16 cellular contexts compared by ENCODE assay signal in the genomic region with DNA sequence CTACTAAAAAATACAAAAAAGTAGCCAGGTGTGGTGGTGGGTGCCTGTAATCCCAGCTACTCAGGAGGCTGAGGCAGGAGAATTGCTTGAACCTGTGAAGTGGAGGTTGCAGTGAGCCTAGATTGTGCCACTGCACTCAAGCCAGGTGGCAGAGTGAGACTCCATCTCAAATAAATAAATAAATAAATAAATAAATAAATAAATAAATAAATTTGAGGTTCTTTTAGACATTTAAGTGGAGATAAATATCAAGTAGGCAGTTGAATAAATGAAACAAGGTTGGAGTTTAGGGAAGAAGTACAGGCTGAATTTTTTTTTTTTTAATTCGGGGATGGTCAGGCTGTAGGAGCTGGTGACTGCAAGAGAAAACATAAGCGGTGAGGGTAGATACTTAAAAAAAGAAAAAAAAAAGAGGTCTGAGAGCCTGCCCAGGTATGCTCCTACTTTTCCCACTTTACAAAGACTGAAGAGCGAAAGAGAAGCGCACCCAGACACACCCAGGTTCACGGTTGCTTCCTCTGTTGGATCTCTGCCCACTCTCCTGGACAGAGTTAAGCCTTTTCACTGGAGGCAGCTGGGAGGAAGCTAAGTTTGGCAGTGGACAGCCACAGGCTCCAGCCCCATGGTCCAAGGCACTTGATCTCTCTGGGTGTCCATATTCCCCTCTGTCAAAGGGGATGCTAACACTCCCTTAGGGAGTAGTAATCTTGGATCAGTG.
DNase-seq lines count a peak whose midpoint lies in the region; ATAC-seq and TF ChIP-seq lines count a peak whose summit lies in the region.
"Had no signal": no experiment of that assay in that cellular context is flagged by ENCODE, and none has a peak within 500 bp of the region (broad histone marks: within the 10 kb centered on the region; RNA-seq: fewer than 3 reads in every experiment).

No MANE protein-coding gene starts in this region.

- peak; percentile 27 for ATAC-seq in left lobe of liver
- no peak for ATAC-seq in GM18498 (IDR thresholded peaks at IDR 0.05; ENCODE audit: unreplicated experiment)
- ATAC-seq in HG03095 (IDR thresholded peaks at IDR 0.05; ENCODE audit: unreplicated experiment) = no peak
- ATAC-seq in HG02623 (IDR thresholded peaks at IDR 0.05; ENCODE audit: unreplicated experiment) = no peak
- ATAC-seq: GM12878 had no signal

- TF ChIP-seq CTCF in BE2C (IDR thresholded peaks at IDR 0.05; ENCODE audit: low read depth, low read length) (no peak), ovary (IDR thresholded peaks at IDR 0.05) (no peak)

- peaks cover 75% of the 10 kb centered on the region for H3K4me1 Mint-ChIP-seq in activated T-helper 1 cell treated with anti-CD3 and anti-CD28 coated beads, Interleukin-12 subunit alpha, Interleukin-12 subunit beta, Interleukin-2, Interleukin-4 antibody, amounts not matched to agents 30 ng/mL and 10 ng/mL and 1 ng/mL, durations not matched to agents 14 hours and 24 hours and 36 hours (ENCODE audit: low read depth)

- peak overlapping the region; percentile 68 for H3K27ac Mint-ChIP-seq in activated T-helper 1 cell treated with anti-CD3 and anti-CD28 coated beads, Interleukin-12 subunit alpha, Interleukin-12 subunit beta, Interleukin-2, Interleukin-4 antibody, amounts not matched to agents 30 ng/mL and 10 ng/mL and 1 ng/mL, durations not matched to agents 14 hours and 24 hours and 36 hours
- H3K27ac Mint-ChIP-seq: activated naive CD4-positive, alpha-beta T cell treated with anti-CD3 and anti-CD28 coated beads for 36 hours had no signal

- peaks cover 7% of the 10 kb centered on the region for H3K36me3 Mint-ChIP-seq in activated T-helper 1 cell treated with anti-CD3 and anti-CD28 coated beads, Interleukin-12 subunit alpha, Interleukin-12 subunit beta, Interleukin-2, Interleukin-4 antibody, amounts not matched to agents 30 ng/mL and 10 ng/mL and 1 ng/mL, durations not matched to agents 14 hours and 24 hours and 36 hours (ENCODE audit: low read depth)

- intact Hi-C loops in activated T-helper 1 cell treated with anti-CD3 and anti-CD28 coated beads, Interleukin-12 subunit alpha, Interleukin-12 subunit beta, Interleukin-2, Interleukin-4 antibody, amounts not matched to agents 30 ng/mL and 10 ng/mL and 1 ng/mL, durations not matched to agents 14 hours and 24 hours and 36 hours (cut with micrococcal nuclease) = no loop called here
- intact Hi-C loops in ovary (cut with DNase I) = loop anchor here in 1 of 4 donors (10.0 kb wide), 1 partner anchor 190 kb away; no protein-coding TSS in a partner anchor

- no peaks in the 10 kb centered on the region for H3K9me3 ChIP-seq in BE2C
- H3K9me3 ChIP-seq in ovary = no peaks in the 10 kb centered on the region

- H3K27me3 Mint-ChIP-seq in activated T-helper 1 cell treated with anti-CD3 and anti-CD28 coated beads, Interleukin-12 subunit alpha, Interleukin-12 subunit beta, Interleukin-2, Interleukin-4 antibody, amounts not matched to agents 30 ng/mL and 10 ng/mL and 1 ng/mL, durations not matched to agents 14 hours and 24 hours and 36 hours (ENCODE audit: insufficient read depth) = peaks cover 10% of the 10 kb centered on the region

- H3K4me3 ChIP-seq in BE2C (ENCODE audit: low read depth, low read length) (peak overlapping the region; percentile 44), ovary (no peak overlapping the region)
- H3K4me3 ChIP-seq: GM12878 had no signal

- 53 to 76% (median 61%) methylated on average over 5 of the region's 5 CpGs for WGBS in ovary, 3 donors

- no peaks in the 10 kb centered on the region for H3K4me1 ChIP-seq in BE2C
- no peaks in the 10 kb centered on the region for H3K4me1 ChIP-seq in ovary (ENCODE audit: insufficient read depth)

- no peak for TF ChIP-seq EP300 in ovary (IDR thresholded peaks at IDR 0.05)

- no peak for TF ChIP-seq POLR2A in ovary (IDR thresholded peaks at IDR 0.05)

- H3K9me3 Mint-ChIP-seq in activated T-helper 1 cell treated with anti-CD3 and anti-CD28 coated beads, Interleukin-12 subunit alpha, Interleukin-12 subunit beta, Interleukin-2, Interleukin-4 antibody, amounts not matched to agents 30 ng/mL and 10 ng/mL and 1 ng/mL, durations not matched to agents 14 hours and 24 hours and 36 hours = no peaks in the 10 kb centered on the region
- H3K9me3 Mint-ChIP-seq: activated naive CD4-positive, alpha-beta T cell treated with anti-CD3 and anti-CD28 coated beads for 36 hours had no signal

- H3K27me3 ChIP-seq in BE2C = peaks cover 9% of the 10 kb centered on the region
- no peaks in the 10 kb centered on the region for H3K27me3 ChIP-seq in ovary

- H3K36me3 ChIP-seq in BE2C (no peaks in the 10 kb centered on the region), ovary (no peaks in the 10 kb centered on the region)

- peak overlapping the region; percentile 73 for H3K4me3 Mint-ChIP-seq in activated T-helper 1 cell treated with anti-CD3 and anti-CD28 coated beads, Interleukin-12 subunit alpha, Interleukin-12 subunit beta, Interleukin-2, Interleukin-4 antibody, amounts not matched to agents 30 ng/mL and 10 ng/mL and 1 ng/mL, durations not matched to agents 14 hours and 24 hours and 36 hours

- peak; percentile 21 for DNase-seq in BE2C
- DNase-seq in DMS79 (lab: John Stamatoyannopoulos, UW) = peak; percentile 4
- DNase-seq in activated T-helper 1 cell treated with anti-CD3 and anti-CD28 coated beads, Interleukin-12 subunit alpha, Interleukin-12 subunit beta, Interleukin-2, Interleukin-4 antibody, amounts not matched to agents 30 ng/mL and 10 ng/mL and 1 ng/mL, durations not matched to agents 14 hours and 24 hours and 36 hours (ENCODE audit: low spot score) = no peak
- no peak for DNase-seq in left lobe of liver (ENCODE audit: low spot score)
- no peak for DNase-seq in ovary
- DNase-seq: activated CD4-positive, CD25-positive, alpha-beta regulatory T cell; activated naive CD4-positive, alpha-beta T cell treated with anti-CD3 and anti-CD28 coated beads for 36 hours; effector CD4-positive, alpha-beta T cell; naive B cell; NCI-H2081 treated with DMSO at 0.1 percent for 48 hours; SIG-M5; stimulated activated naive CD4-positive, alpha-beta T cell had no signal

- no peak overlapping the region for H3K27ac ChIP-seq in ovary

Comparison
In these comparisons a context has a peak if more than half of its experiments do, and no peak if none do; other contexts are left out.
1. DNase-seq: peak in BE2C (single experiment) and DMS79 (single experiment); none in activated T-helper 1 cell treated with anti-CD3 and anti-CD28 coated beads, Interleukin-12 subunit alpha, Interleukin-12 subunit beta, Interleukin-2, Interleukin-4 antibody, amounts not matched to agents 30 ng/mL and 10 ng/mL and 1 ng/mL, durations not matched to agents 14 hours and 24 hours and 36 hours (single experiment), left lobe of liver (single experiment) and ovary (0 of 5).